In the genomic region with DNA sequence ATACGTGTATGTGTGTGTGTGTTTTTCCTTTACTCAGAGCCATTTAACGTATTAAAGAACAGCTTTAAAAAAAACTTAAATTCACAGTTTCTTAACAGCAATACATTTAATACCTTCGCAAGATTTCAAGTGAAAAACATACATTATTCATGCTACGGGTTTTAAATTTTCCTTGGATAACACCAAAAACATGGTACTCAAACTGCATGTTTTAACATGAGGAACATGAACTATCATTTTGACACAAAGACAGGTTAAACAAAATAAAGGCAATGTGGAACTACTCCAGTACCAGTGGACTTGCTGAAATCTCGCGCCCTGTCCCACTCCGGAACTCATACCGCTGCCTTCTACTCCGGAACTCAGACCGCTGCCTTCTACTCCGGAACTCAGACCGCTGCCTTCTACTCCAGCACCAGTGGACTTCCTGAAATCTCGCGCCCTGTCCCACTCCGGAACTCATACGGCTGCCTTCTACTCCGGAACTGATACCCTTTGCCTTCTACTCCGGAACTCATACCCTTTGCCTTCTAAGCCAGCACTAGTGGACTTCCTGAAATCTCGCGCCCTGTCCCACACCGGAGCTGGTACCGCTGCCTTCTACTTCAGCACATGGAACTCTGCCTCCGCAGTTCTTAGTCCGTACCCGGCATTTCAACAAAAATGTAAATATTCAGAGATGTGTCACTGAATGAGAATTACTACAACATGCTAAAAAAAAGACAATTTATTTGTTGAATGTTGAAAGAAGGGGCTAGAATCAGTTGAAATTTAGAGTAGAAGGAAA, we compare ENCODE assay signal across 1 cellular context.
A peak's percentile ranks its signal among the peaks of the same experiment; 100 is the strongest.
TF ChIP-seq lines count a peak whose summit lies in the region.

No MANE protein-coding gene starts in this region.

TF ChIP-seq in K562, 482 proteins besides CTCF, POLR2A, EP300 and RAD21 (continued from another document and continues in another):
- TF ChIP-seq E2F6 (IDR thresholded peaks at IDR 0.05; ENCODE audit: borderline replicate concordance in 1 of 2, extremely low read depth in 1 of 2, insufficient read depth in 1 of 2, insufficient read length in 1 of 2, low read depth in 1 of 2, low read length in 1 of 2, poor library complexity in 1 of 2, severe bottlenecking in 1 of 2) (no peak), NUFIP1 (IDR thresholded peaks at IDR 0.05; ENCODE audit: partially characterized antibody) (no peak), FIP1L1 (IDR thresholded peaks at IDR 0.05; ENCODE audit: low read depth, low read length, poor library complexity, severe bottlenecking) (no peak), HDAC2 (IDR thresholded peaks at IDR 0.05) (peak; percentile 52; the same call in 1 of the 2 replicates), GABPA (tag; conservative IDR thresholded peaks at IDR 0.05; ENCODE audit: low read depth) (peak; percentile 99), ZNF76 (CRISPR knock-in tag; IDR thresholded peaks at IDR 0.05; ENCODE audit: borderline replicate concordance) (no peak), MYBL2 (IDR thresholded peaks at IDR 0.05; ENCODE audit: low read depth) (peak; percentile 43), MYBL2 (CRISPR knock-in tag; IDR thresholded peaks at IDR 0.05; ENCODE audit: borderline replicate concordance) (no peak), ZNF586 (CRISPR knock-in tag; conservative IDR thresholded peaks at IDR 0.05) (no peak), NR2C1 (IDR thresholded peaks at IDR 0.05) (peak; percentile 99), NR2C1 (tag; IDR thresholded peaks at IDR 0.05) (peak; percentile 100), HOXB6 (CRISPR knock-in tag; IDR thresholded peaks at IDR 0.05; ENCODE audit: borderline replicate concordance) (no peak), WHSC1 (IDR thresholded peaks at IDR 0.05; ENCODE audit: low read length) (no peak), E2F8 (IDR thresholded peaks at IDR 0.05; ENCODE audit: low read depth, partially characterized antibody) (peak; percentile 93), KAT8 (IDR thresholded peaks at IDR 0.05; ENCODE audit: low read depth) (no peak), ETV6 (IDR thresholded peaks at IDR 0.05; ENCODE audit: borderline replicate concordance in 1 of 2, low read depth in 2 of 2, low read length in 1 of 2) (0 out of 4 replicates have a peak, but pooled peaks of 1 of the 2 experiments have one; percentile 40), ETV6 (CRISPR knock-in tag; IDR thresholded peaks at IDR 0.05; ENCODE audit: borderline replicate concordance) (no peak), MED1 (CRISPR knock-in tag; IDR thresholded peaks at IDR 0.05; ENCODE audit: borderline replicate concordance) (no peak), MTA1 (IDR thresholded peaks at IDR 0.05; ENCODE audit: borderline replicate concordance) (0 out of 2 replicates have a peak, but pooled peaks have one; percentile 31), CREB5 (CRISPR knock-in tag; IDR thresholded peaks at IDR 0.05) (no peak), IRF9 (tag; IDR thresholded peaks at IDR 0.05) (no peak), BHLHE40 (IDR thresholded peaks at IDR 0.05; ENCODE audit: low read length) (peak; percentile 48; the same call in 1 of the 2 replicates), C11orf30 (IDR thresholded peaks at IDR 0.05; ENCODE audit: low read depth) (peak; percentile 64), ZNF197 (CRISPR knock-in tag; IDR thresholded peaks at IDR 0.05; ENCODE audit: low read depth) (no peak), ZNF431 (CRISPR knock-in tag; IDR thresholded peaks at IDR 0.05) (no peak), POLR2AphosphoS2 (IDR thresholded peaks at IDR 0.05; ENCODE audit: low read length) (peak; percentile 78; the same call in 1 of the 2 replicates), ZEB2 (IDR thresholded peaks at IDR 0.05) (peak; percentile 62; the same call in 1 of the 2 replicates), ZNF274 (IDR thresholded peaks at IDR 0.05; ENCODE audit: borderline replicate concordance, low read depth, low read length) (no peak), GATA2 (CRISPR knock-in tag; IDR thresholded peaks at IDR 0.05) (no peak), RREB1 (CRISPR knock-in tag; IDR thresholded peaks at IDR 0.05) (no peak), ZBTB1 (CRISPR knock-in tag; IDR thresholded peaks at IDR 0.05; ENCODE audit: borderline replicate concordance, low read depth) (no peak), SOX6 (IDR thresholded peaks at IDR 0.05) (peak; percentile 56; the same call in 1 of the 2 replicates), ZKSCAN1 (IDR thresholded peaks at IDR 0.05; ENCODE audit: low read depth, low read length) (peak; percentile 65; the same call in 1 of the 2 replicates), HMG20B (CRISPR knock-in tag; IDR thresholded peaks at IDR 0.05) (no peak)
- TF ChIP-seq, protein P1, sequence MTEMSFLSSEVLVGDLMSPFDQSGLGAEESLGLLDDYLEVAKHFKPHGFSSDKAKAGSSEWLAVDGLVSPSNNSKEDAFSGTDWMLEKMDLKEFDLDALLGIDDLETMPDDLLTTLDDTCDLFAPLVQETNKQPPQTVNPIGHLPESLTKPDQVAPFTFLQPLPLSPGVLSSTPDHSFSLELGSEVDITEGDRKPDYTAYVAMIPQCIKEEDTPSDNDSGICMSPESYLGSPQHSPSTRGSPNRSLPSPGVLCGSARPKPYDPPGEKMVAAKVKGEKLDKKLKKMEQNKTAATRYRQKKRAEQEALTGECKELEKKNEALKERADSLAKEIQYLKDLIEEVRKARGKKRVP (CRISPR knock-in tag; IDR thresholded peaks at IDR 0.05): no peak
- TF ChIP-seq, protein P2, sequence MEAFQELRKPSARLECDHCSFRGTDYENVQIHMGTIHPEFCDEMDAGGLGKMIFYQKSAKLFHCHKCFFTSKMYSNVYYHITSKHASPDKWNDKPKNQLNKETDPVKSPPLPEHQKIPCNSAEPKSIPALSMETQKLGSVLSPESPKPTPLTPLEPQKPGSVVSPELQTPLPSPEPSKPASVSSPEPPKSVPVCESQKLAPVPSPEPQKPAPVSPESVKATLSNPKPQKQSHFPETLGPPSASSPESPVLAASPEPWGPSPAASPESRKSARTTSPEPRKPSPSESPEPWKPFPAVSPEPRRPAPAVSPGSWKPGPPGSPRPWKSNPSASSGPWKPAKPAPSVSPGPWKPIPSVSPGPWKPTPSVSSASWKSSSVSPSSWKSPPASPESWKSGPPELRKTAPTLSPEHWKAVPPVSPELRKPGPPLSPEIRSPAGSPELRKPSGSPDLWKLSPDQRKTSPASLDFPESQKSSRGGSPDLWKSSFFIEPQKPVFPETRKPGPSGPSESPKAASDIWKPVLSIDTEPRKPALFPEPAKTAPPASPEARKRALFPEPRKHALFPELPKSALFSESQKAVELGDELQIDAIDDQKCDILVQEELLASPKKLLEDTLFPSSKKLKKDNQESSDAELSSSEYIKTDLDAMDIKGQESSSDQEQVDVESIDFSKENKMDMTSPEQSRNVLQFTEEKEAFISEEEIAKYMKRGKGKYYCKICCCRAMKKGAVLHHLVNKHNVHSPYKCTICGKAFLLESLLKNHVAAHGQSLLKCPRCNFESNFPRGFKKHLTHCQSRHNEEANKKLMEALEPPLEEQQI (IDR thresholded peaks at IDR 0.05): peak; percentile 93
- TF ChIP-seq, protein P3, sequence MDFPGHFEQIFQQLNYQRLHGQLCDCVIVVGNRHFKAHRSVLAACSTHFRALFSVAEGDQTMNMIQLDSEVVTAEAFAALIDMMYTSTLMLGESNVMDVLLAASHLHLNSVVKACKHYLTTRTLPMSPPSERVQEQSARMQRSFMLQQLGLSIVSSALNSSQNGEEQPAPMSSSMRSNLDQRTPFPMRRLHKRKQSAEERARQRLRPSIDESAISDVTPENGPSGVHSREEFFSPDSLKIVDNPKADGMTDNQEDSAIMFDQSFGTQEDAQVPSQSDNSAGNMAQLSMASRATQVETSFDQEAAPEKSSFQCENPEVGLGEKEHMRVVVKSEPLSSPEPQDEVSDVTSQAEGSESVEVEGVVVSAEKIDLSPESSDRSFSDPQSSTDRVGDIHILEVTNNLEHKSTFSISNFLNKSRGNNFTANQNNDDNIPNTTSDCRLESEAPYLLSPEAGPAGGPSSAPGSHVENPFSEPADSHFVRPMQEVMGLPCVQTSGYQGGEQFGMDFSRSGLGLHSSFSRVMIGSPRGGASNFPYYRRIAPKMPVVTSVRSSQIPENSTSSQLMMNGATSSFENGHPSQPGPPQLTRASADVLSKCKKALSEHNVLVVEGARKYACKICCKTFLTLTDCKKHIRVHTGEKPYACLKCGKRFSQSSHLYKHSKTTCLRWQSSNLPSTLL (IDR thresholded peaks at IDR 0.05): no peak
- TF ChIP-seq, protein P4, sequence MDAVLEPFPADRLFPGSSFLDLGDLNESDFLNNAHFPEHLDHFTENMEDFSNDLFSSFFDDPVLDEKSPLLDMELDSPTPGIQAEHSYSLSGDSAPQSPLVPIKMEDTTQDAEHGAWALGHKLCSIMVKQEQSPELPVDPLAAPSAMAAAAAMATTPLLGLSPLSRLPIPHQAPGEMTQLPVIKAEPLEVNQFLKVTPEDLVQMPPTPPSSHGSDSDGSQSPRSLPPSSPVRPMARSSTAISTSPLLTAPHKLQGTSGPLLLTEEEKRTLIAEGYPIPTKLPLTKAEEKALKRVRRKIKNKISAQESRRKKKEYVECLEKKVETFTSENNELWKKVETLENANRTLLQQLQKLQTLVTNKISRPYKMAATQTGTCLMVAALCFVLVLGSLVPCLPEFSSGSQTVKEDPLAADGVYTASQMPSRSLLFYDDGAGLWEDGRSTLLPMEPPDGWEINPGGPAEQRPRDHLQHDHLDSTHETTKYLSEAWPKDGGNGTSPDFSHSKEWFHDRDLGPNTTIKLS (IDR thresholded peaks at IDR 0.05; ENCODE audit: borderline replicate concordance, low read depth): peak; percentile 86
